In the genomic region with DNA sequence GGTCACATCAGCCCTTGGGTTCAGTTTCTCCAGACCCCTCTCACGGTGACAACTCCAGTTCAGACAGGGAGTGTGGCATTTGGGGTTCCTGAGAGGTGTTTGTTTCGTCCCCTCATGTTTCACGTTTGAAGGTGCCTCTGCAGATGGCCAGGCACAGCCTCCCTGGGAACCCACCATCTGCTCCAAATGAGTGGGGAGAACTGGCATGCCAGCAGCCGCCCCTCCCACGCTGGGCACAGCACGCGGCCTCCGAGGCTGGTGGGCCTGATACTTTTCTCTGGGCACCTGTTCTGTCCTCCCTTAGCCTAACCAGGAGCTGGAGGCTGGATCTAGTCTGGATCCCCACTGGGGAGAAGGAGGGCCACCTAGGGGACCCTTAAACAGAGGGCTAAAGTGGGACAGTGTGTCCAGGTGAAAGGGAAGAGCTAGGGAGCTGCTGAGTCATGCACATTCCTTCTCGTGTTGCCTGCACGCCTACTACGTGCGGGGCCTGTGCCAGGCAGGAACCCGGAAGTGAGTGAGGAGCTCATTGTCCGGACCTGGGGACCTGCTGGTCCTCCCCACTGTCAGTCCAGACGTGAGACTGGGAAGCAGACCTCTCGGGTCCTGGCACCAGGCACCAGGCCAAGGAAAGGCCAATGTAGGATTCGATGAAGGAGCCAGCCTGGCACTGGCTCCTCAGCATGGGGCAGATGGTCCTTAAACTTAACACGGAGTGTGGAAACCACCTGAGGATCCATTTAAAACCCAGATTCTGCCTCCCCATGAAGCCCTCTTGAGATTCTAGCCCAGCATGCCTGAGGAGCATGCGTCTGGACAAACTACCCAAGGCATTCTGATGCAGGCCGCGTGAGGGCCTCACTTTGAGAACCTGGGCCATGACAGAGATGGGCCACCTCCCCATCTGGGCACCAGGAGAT, we compare ENCODE assay signal across 13 cellular contexts. TPM values are rescaled to one million over a fixed set of nuclear protein-coding genes. Genes with fewer than 3 reads are reported as not detected.
A peak's percentile ranks its signal among the peaks of the same experiment; 100 is the strongest.
DNase-seq lines count a peak whose midpoint lies in the region; ATAC-seq and TF ChIP-seq lines count a peak whose summit lies in the region.
"Had no signal": no experiment of that assay in that cellular context is flagged by ENCODE, and none has a peak within 500 bp of the region (broad histone marks: within the 10 kb centered on the region; RNA-seq: fewer than 3 reads in every experiment).

No MANE protein-coding gene starts in this region.

- no peak overlapping the region for H3K4me3 Mint-ChIP-seq in dendritic cell treated with granulocyte-macrophage colony-stimulating factor and Interleukin-4, amounts not matched to agents 40 ng/mL and 50 ng/mL, for 4 days
- no peak overlapping the region for H3K4me3 Mint-ChIP-seq in osteocyte (ENCODE audit: unreplicated experiment)
- H3K4me3 Mint-ChIP-seq: activated T-cell treated with anti-CD3 and anti-CD28 coated beads, Interleukin-2, amount 50 U/mL, for 72 hours; CD8-positive, alpha-beta T cell; stimulated activated naive CD8-positive, alpha-beta T cell treated with anti-CD3 and anti-CD28 coated beads, Interleukin-15, Interleukin-2, amounts not matched to agents 100 ng/mL and 50 ng/mL, for 24 hours had no signal

- H3K9ac ChIP-seq in BLaER1 treated with 17β-estradiol and CSF1 and Interleukin-3, amounts not matched to agents 10 nM and 100 nM, result peak overlapping the region in 3 of 11 experiments; percentile 23 to 51 (median 47); a peak in 2 of 22 replicates

- no peaks in the 10 kb centered on the region for H3K27me3 ChIP-seq in BLaER1 treated with 17β-estradiol and CSF1 and Interleukin-3, amounts not matched to agents 10 nM and 100 nM
- H3K27me3 ChIP-seq: cardiac muscle cell had no signal

- peaks cover 0 to 9% (median 0%) of the 10 kb centered on the region in 11 experiments; a peak in 1 of 22 replicates for H4K20me1 ChIP-seq in BLaER1 treated with 17β-estradiol and CSF1 and Interleukin-3, amounts not matched to agents 10 nM and 100 nM

- no peaks in the 10 kb centered on the region for H3K9me3 Mint-ChIP-seq in dendritic cell treated with granulocyte-macrophage colony-stimulating factor and Interleukin-4, amounts not matched to agents 40 ng/mL and 50 ng/mL, for 4 days
- H3K9me3 Mint-ChIP-seq in osteocyte (ENCODE audit: unreplicated experiment), result no peaks in the 10 kb centered on the region
- H3K9me3 Mint-ChIP-seq: activated T-cell treated with anti-CD3 and anti-CD28 coated beads, Interleukin-2, amount 50 U/mL, for 72 hours; CD8-positive, alpha-beta T cell; stimulated activated naive CD8-positive, alpha-beta T cell treated with anti-CD3 and anti-CD28 coated beads, Interleukin-15, Interleukin-2, amounts not matched to agents 100 ng/mL and 50 ng/mL, for 24 hours had no signal

- H3K4me1 Mint-ChIP-seq in dendritic cell treated with granulocyte-macrophage colony-stimulating factor and Interleukin-4, amounts not matched to agents 40 ng/mL and 50 ng/mL, for 4 days (ENCODE audit: low read depth), result peaks cover 41% of the 10 kb centered on the region
- H3K4me1 Mint-ChIP-seq in osteocyte (ENCODE audit: unreplicated experiment), result peaks cover 48% of the 10 kb centered on the region

- peaks cover 16% of the 10 kb centered on the region for H3K36me3 Mint-ChIP-seq in dendritic cell treated with granulocyte-macrophage colony-stimulating factor and Interleukin-4, amounts not matched to agents 40 ng/mL and 50 ng/mL, for 4 days (ENCODE audit: low read depth)
- H3K36me3 Mint-ChIP-seq in osteocyte (ENCODE audit: unreplicated experiment), result peaks cover 7% of the 10 kb centered on the region
- H3K36me3 Mint-ChIP-seq: CD8-positive, alpha-beta T cell had no signal

- peak overlapping the region in 7 of 11 experiments; percentile 2 to 80 (median 75); a peak in 12 of 22 replicates for H3K4me2 ChIP-seq in BLaER1 treated with 17β-estradiol and CSF1 and Interleukin-3, amounts not matched to agents 10 nM and 100 nM

- H3K27me3 Mint-ChIP-seq in dendritic cell treated with granulocyte-macrophage colony-stimulating factor and Interleukin-4, amounts not matched to agents 40 ng/mL and 50 ng/mL, for 4 days, result peaks cover 27% of the 10 kb centered on the region
- H3K27me3 Mint-ChIP-seq in osteocyte (ENCODE audit: unreplicated experiment), result no peaks in the 10 kb centered on the region

- H3K27ac ChIP-seq in BLaER1 treated with 17β-estradiol and CSF1 and Interleukin-3, amounts not matched to agents 10 nM and 100 nM, result peak overlapping the region in 6 of 11 experiments; percentile 0 to 39 (median 7); a peak in 7 of 22 replicates
- H3K27ac ChIP-seq: cardiac muscle cell, VCaP had no signal

- intact Hi-C loops in dendritic cell treated with granulocyte-macrophage colony-stimulating factor and Interleukin-4, amounts not matched to agents 40 ng/mL and 50 ng/mL, for 4 days (cut with micrococcal nuclease), result loop anchor here (10.0 kb wide), 1 partner anchor 60 kb away; the partner anchor contains the start of genes GOLGA2 and SWI5

- H3K4me3 ChIP-seq in BLaER1 treated with 17β-estradiol and CSF1 and Interleukin-3, amounts not matched to agents 10 nM and 100 nM, result no peak overlapping the region
- H3K4me3 ChIP-seq: cardiac muscle cell had no signal

- no peak for TF ChIP-seq CTCF in osteocyte (IDR thresholded peaks at IDR 0.05)

- H3K9me3 ChIP-seq in BLaER1 treated with 17β-estradiol and CSF1 and Interleukin-3, amounts not matched to agents 10 nM and 100 nM (replicated peaks in 1 of 11), result no peaks in the 10 kb centered on the region

- no peaks in the 10 kb centered on the region for H3K36me3 ChIP-seq in BLaER1 treated with 17β-estradiol and CSF1 and Interleukin-3, amounts not matched to agents 10 nM and 100 nM
- H3K36me3 ChIP-seq: cardiac muscle cell had no signal

- no peak for ATAC-seq in HG03342 (IDR thresholded peaks at IDR 0.05; ENCODE audit: unreplicated experiment)
- ATAC-seq: activated T-cell treated with anti-CD3 and anti-CD28 coated beads, Interleukin-2, amount 50 U/mL, for 72 hours; CD8-positive, alpha-beta T cell had no signal

- DNase-seq in M059J (ENCODE audit: low read depth) (peak; percentile 46), osteocyte (ENCODE audit: extremely low spot score, unreplicated experiment) (no peak), inferior parietal cortex (ENCODE audit: extremely low spot score) (no peak), 8988T (no peak)
- no peak for DNase-seq in activated CD4-positive, alpha-beta T cell treated with anti-CD3 and anti-CD28 coated beads for 4 hours
- DNase-seq: activated T-cell treated with anti-CD3 and anti-CD28 coated beads, Interleukin-2, amount 50 U/mL, for 72 hours had no signal

- H3K4me1 ChIP-seq in BLaER1 treated with 17β-estradiol and CSF1 and Interleukin-3, amounts not matched to agents 10 nM and 100 nM, result peaks cover 44 to 79% (median 68%) of the 10 kb centered on the region in 10 experiments

- H3K27ac Mint-ChIP-seq in dendritic cell treated with granulocyte-macrophage colony-stimulating factor and Interleukin-4, amounts not matched to agents 40 ng/mL and 50 ng/mL, for 4 days, result peak overlapping the region; percentile 97
- H3K27ac Mint-ChIP-seq in osteocyte (ENCODE audit: unreplicated experiment), result peak overlapping the region; percentile 94
- H3K27ac Mint-ChIP-seq: activated T-cell treated with anti-CD3 and anti-CD28 coated beads, Interleukin-2, amount 50 U/mL, for 72 hours; CD8-positive, alpha-beta T cell; stimulated activated naive CD8-positive, alpha-beta T cell treated with anti-CD3 and anti-CD28 coated beads, Interleukin-15, Interleukin-2, amounts not matched to agents 100 ng/mL and 50 ng/mL, for 24 hours had no signal

RNA-seq across cellular contexts. Expression of gene DNM1, which starts 11.7 kb away (rescaled TPM):
- 14.0 and 18.3 TPM in 2 replicates for total RNA-seq in M059J (2014; rRNA removed; shearing (Covaris generic))
- 40.2 and 45.4 TPM in 2 replicates for total RNA-seq in osteocyte

RNA-seq across cellular contexts. Expression of gene CIZ1, which starts 23.5 kb away (rescaled TPM):
- total RNA-seq in M059J (2014; rRNA removed; shearing (Covaris generic)), result 50.2 and 52.4 TPM in 2 replicates
- 147 and 170 TPM in 2 replicates for total RNA-seq in osteocyte

RNA-seq across cellular contexts. Expression of gene BBLN, which starts 54.8 kb away (rescaled TPM):
- 289 and 427 TPM in 2 replicates for total RNA-seq in M059J (2014; rRNA removed; shearing (Covaris generic))
- total RNA-seq in osteocyte, result 93.3 and 93.9 TPM in 2 replicates
